ENCODE assay signal across 8 cellular contexts in genomic region chr4:128310266-128310697, GRCh38. TPM values are rescaled to one million over a fixed set of nuclear protein-coding genes. Genes with fewer than 3 reads are reported as not detected.
A peak's percentile ranks its signal among the peaks of the same experiment; 100 is the strongest.
DNase-seq lines count a peak whose midpoint lies in the region; ATAC-seq and TF ChIP-seq lines count a peak whose summit lies in the region.

No MANE protein-coding gene starts in this region.

- peaks cover 22% of the 10 kb centered on the region for H3K4me1 ChIP-seq in mucosa of descending colon (ENCODE audit: low read depth)
- peaks cover 4% of the 10 kb centered on the region for H3K4me1 ChIP-seq in vagina
- H3K4me1 ChIP-seq in effector memory CD4-positive, alpha-beta T cell (ENCODE audit: control insufficient read depth, insufficient read depth, low read length, poor library complexity, severe bottlenecking), result no peaks in the 10 kb centered on the region

- H3K27ac ChIP-seq in vagina, result no peak overlapping the region
- H3K27ac ChIP-seq in effector memory CD4-positive, alpha-beta T cell (ENCODE audit: insufficient read depth, low read length, poor library complexity, severe bottlenecking), result no peak overlapping the region

- intact Hi-C loops in mucosa of descending colon (cut with DNase I, micrococcal nuclease), result no loop called here
- intact Hi-C loops in vagina (cut with DNase I), result no loop called here

- no peak for TF ChIP-seq POLR2A in vagina (IDR thresholded peaks at IDR 0.05)

- peak; percentile 71 for ATAC-seq in mucosa of descending colon

- H3K9me3 ChIP-seq in mucosa of descending colon (no peaks in the 10 kb centered on the region), vagina (no peaks in the 10 kb centered on the region)
- H3K9me3 ChIP-seq in effector memory CD4-positive, alpha-beta T cell (ENCODE audit: control insufficient read depth, low read length), result no peaks in the 10 kb centered on the region

- H3K36me3 ChIP-seq in mucosa of descending colon (ENCODE audit: low read depth), result no peaks in the 10 kb centered on the region
- H3K36me3 ChIP-seq in vagina, result no peaks in the 10 kb centered on the region
- H3K36me3 ChIP-seq in effector memory CD4-positive, alpha-beta T cell (ENCODE audit: control insufficient read depth, insufficient read depth, low read length), result no peaks in the 10 kb centered on the region

- DNase-seq in DMS 273 (lab: John Stamatoyannopoulos, UW; ENCODE audit: unreplicated experiment), result peak; percentile 89
- DNase-seq in NCI-H2171 treated with DMSO at 0.1 percent for 48 hours (lab: John Stamatoyannopoulos, UW), result peak; percentile 20
- DNase-seq in ecto neural progenitor cell (ENCODE audit: low spot score), result peak; percentile 58
- DNase-seq in mucosa of descending colon, result peak; percentile 48 to 64 (median 59)
- DNase-seq in vagina (ENCODE audit: extremely low spot score in 2 of 2), result no peak
- no peak for DNase-seq in NCI-H2196 (lab: John Stamatoyannopoulos, UW; ENCODE audit: unreplicated experiment)
- DNase-seq in effector memory CD4-positive, alpha-beta T cell, result no peak
- no peak for DNase-seq in GM03348 (ENCODE audit: low spot score)

- H3K4me3 ChIP-seq in mucosa of descending colon (no peak overlapping the region), vagina (no peak overlapping the region)
- no peak overlapping the region for H3K4me3 ChIP-seq in effector memory CD4-positive, alpha-beta T cell (ENCODE audit: insufficient read depth, low read depth, low read length, poor library complexity, severe bottlenecking)

- TF ChIP-seq CTCF in mucosa of descending colon (IDR thresholded peaks at IDR 0.05) (no peak), vagina (IDR thresholded peaks at IDR 0.05) (no peak)

- no peaks in the 10 kb centered on the region for H3K27me3 ChIP-seq in vagina
- H3K27me3 ChIP-seq in effector memory CD4-positive, alpha-beta T cell (replicated peaks; ENCODE audit: control insufficient read depth, insufficient read depth, low read length, poor library complexity, severe bottlenecking), result no peaks in the 10 kb centered on the region

RNA-seq across cellular contexts. Expression of gene PGRMC2, which starts 22.7 kb away (rescaled TPM):
- total RNA-seq in mucosa of descending colon (10 to 100 TPM; 75.3 to 91.5 (median 81.6) TPM), vagina (27.7 TPM)

Comparison
In these comparisons a context has a peak if more than half of its experiments do, and no peak if none do; other contexts are left out.
1. DNase-seq: peak in DMS 273 (single experiment), NCI-H2171 treated with DMSO at 0.1 percent for 48 hours (single experiment), ecto neural progenitor cell (single experiment) and mucosa of descending colon (3 of 3); none in vagina (0 of 2), NCI-H2196 (single experiment), effector memory CD4-positive, alpha-beta T cell (0 of 3) and GM03348 (single experiment).